ENCODE assay signal across 8 cellular contexts in genomic region chr3:43620953-43621405, GRCh38. TPM values are rescaled to one million over a fixed set of nuclear protein-coding genes. Genes with fewer than 3 reads are reported as not detected.
DNase-seq lines count a peak whose midpoint lies in the region; ATAC-seq and TF ChIP-seq lines count a peak whose summit lies in the region.

No MANE protein-coding gene starts in this region.

- ATAC-seq in GM18868 (IDR thresholded peaks at IDR 0.05; ENCODE audit: unreplicated experiment) = no peak

- H3K9me3 ChIP-seq in HUES64 (ENCODE audit: insufficient read depth, low read depth, low read length) (no peaks in the 10 kb centered on the region), breast epithelium (no peaks in the 10 kb centered on the region)

- TF ChIP-seq CTCF in AG04449 (IDR thresholded peaks at IDR 0.05; ENCODE audit: insufficient read depth, low read length, missing control alignments) = no peak
- TF ChIP-seq CTCF in breast epithelium (IDR thresholded peaks at IDR 0.05) = no peak

- WGBS in HUES64 = 28% methylated on average over 9 of the region's 9 CpGs
- WGBS in urinary bladder = 9% methylated on average over 9 of the region's 9 CpGs

- POLR2A ChIA-PET in AG04449 (lab: Yijun Ruan, JAX) = no interaction called here

- DNase-seq in AG04449 (ENCODE audit: low read depth, low spot score) (no peak), breast epithelium (ENCODE audit: low spot score in 2 of 2) (peak in 1 of 2 donors; percentile 30), medulla oblongata (ENCODE audit: extremely low spot score) (peak; percentile 14), NOMO-1 (lab: John Stamatoyannopoulos, UW; ENCODE audit: unreplicated experiment in 2 of 2) (no peak), NCI-H510A (lab: John Stamatoyannopoulos, UW) (no peak)

- H3K27me3 ChIP-seq in HUES64 (ENCODE audit: insufficient read depth, low read length) = no peaks in the 10 kb centered on the region
- H3K27me3 ChIP-seq in breast epithelium = no peaks in the 10 kb centered on the region

- intact Hi-C loops in breast epithelium (cut with DNase I; ENCODE audit: low total_unique reads) = no loop called here

- H3K36me3 ChIP-seq in HUES64 (ENCODE audit: insufficient read depth, low read length) (peaks cover 3% of the 10 kb centered on the region; the same call in 1 of the 2 replicates), breast epithelium (no peaks in the 10 kb centered on the region), urinary bladder (ENCODE audit: insufficient read depth) (no peaks in the 10 kb centered on the region)

- peaks cover 4% of the 10 kb centered on the region; the same call in 1 of the 2 replicates for H3K4me1 ChIP-seq in HUES64 (ENCODE audit: insufficient read depth, low read length)
- H3K4me1 ChIP-seq in breast epithelium = no peaks in the 10 kb centered on the region
- no peaks in the 10 kb centered on the region for H3K4me1 ChIP-seq in urinary bladder (ENCODE audit: insufficient read depth)

- H3K4me3 ChIP-seq in AG04449 (ENCODE audit: low read depth, low read length) (peak overlapping the region; percentile 82), HUES64 (ENCODE audit: low read length) (peak overlapping the region; percentile 80), breast epithelium (peak overlapping the region; percentile 69 to 75 (median 73)), urinary bladder (ENCODE audit: low read depth, low read length) (peak overlapping the region; percentile 70)

- no peak for TF ChIP-seq POLR2A in breast epithelium (IDR thresholded peaks at IDR 0.05)

- CTCF ChIA-PET in AG04449 (lab: Yijun Ruan, JAX) = no interaction called here

- H3K27ac ChIP-seq in HUES64 (ENCODE audit: low read depth, low read length) (no peak overlapping the region), breast epithelium (peak overlapping the region; percentile 80 to 90), urinary bladder (ENCODE audit: low read depth) (peak overlapping the region; percentile 61)

- H3K9ac ChIP-seq in HUES64 (ENCODE audit: low read depth, low read length) = peak overlapping the region; percentile 84

RNA-seq across cellular contexts. Expression of gene ANO10, which starts 0.8 kb away (rescaled TPM):
- polyA plus RNA-seq in HUES64 (2013, experiment 1 of 2) = 26.6 TPM
- polyA plus RNA-seq in HUES64 (2013, experiment 2 of 2) = 31.4 TPM
- total RNA-seq in breast epithelium (10 to 100 TPM; 27.4 to 31.8 (median 28.5) TPM), urinary bladder (33.3 TPM)
- polyA plus RNA-seq in urinary bladder = 25.1 TPM
